Comparison of ENCODE assay signal across 1 cellular context in the genomic region with DNA sequence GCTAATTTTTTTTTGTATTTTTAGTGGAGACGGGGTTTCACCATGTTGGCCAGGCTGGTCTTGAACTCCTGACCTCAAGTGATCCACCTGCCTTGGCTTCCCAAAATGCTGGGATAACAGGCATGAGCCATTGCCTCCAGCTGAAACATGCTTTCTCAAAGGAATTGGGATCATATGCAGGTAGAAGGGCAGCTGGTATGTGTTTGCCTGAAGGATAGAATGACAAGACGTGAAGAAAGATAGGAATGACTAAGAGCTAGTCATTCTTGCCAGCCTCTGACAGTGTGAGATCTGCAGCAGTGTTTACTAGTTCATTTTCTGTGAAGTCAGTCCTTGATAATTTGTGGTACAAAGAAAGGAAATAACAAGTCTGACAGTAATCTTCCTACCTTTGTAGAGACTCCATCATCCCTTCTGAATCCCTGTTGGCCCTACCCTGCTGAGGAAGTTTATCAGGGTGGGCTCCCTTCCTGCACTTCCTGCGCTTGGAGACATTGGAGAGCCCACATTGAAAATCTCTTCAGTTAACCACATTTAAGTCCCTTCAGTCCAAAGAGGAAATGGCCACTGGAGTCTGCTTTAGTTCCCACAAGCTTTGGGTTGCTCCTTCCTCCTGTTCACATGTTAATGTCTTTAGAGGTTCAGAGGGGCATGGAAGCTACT.
TF ChIP-seq lines count a peak whose summit lies in the region.

No MANE protein-coding gene starts in this region.

TF ChIP-seq in GM12878, 131 proteins besides CTCF, POLR2A, EP300 and RAD21 (continued from another document and continues in another):
- TF ChIP-seq, protein P1, sequence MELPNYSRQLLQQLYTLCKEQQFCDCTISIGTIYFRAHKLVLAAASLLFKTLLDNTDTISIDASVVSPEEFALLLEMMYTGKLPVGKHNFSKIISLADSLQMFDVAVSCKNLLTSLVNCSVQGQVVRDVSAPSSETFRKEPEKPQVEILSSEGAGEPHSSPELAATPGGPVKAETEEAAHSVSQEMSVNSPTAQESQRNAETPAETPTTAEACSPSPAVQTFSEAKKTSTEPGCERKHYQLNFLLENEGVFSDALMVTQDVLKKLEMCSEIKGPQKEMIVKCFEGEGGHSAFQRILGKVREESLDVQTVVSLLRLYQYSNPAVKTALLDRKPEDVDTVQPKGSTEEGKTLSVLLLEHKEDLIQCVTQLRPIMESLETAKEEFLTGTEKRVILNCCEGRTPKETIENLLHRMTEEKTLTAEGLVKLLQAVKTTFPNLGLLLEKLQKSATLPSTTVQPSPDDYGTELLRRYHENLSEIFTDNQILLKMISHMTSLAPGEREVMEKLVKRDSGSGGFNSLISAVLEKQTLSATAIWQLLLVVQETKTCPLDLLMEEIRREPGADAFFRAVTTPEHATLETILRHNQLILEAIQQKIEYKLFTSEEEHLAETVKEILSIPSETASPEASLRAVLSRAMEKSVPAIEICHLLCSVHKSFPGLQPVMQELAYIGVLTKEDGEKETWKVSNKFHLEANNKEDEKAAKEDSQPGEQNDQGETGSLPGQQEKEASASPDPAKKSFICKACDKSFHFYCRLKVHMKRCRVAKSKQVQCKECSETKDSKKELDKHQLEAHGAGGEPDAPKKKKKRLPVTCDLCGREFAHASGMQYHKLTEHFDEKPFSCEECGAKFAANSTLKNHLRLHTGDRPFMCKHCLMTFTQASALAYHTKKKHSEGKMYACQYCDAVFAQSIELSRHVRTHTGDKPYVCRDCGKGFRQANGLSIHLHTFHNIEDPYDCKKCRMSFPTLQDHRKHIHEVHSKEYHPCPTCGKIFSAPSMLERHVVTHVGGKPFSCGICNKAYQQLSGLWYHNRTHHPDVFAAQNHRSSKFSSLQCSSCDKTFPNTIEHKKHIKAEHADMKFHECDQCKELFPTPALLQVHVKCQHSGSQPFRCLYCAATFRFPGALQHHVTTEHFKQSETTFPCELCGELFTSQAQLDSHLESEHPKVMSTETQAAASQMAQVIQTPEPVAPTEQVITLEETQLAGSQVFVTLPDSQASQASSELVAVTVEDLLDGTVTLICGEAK (IDR thresholded peaks at IDR 0.05; ENCODE audit: borderline replicate concordance), result no peak
- no peak for TF ChIP-seq TAF1 (IDR thresholded peaks at IDR 0.05; ENCODE audit: borderline replicate concordance, low read depth, low read length)
- TF ChIP-seq MTA3 (IDR thresholded peaks at IDR 0.05; ENCODE audit: borderline replicate concordance, low read length), result peak; percentile 24; the same call in 1 of the 2 replicates
- TF ChIP-seq JUND (IDR thresholded peaks at IDR 0.05; ENCODE audit: low read depth, low read length), result no peak
- TF ChIP-seq REST (IDR thresholded peaks at IDR 0.05; ENCODE audit: low read depth, low read length), result no peak
- 0 out of 2 replicates have a peak, but pooled peaks have one; percentile 25 for TF ChIP-seq CBFB (IDR thresholded peaks at IDR 0.05; ENCODE audit: low read depth)
- TF ChIP-seq FOS (IDR thresholded peaks at IDR 0.05; ENCODE audit: borderline replicate concordance, extremely low read depth, insufficient read length), result no peak
- TF ChIP-seq, protein P2, sequence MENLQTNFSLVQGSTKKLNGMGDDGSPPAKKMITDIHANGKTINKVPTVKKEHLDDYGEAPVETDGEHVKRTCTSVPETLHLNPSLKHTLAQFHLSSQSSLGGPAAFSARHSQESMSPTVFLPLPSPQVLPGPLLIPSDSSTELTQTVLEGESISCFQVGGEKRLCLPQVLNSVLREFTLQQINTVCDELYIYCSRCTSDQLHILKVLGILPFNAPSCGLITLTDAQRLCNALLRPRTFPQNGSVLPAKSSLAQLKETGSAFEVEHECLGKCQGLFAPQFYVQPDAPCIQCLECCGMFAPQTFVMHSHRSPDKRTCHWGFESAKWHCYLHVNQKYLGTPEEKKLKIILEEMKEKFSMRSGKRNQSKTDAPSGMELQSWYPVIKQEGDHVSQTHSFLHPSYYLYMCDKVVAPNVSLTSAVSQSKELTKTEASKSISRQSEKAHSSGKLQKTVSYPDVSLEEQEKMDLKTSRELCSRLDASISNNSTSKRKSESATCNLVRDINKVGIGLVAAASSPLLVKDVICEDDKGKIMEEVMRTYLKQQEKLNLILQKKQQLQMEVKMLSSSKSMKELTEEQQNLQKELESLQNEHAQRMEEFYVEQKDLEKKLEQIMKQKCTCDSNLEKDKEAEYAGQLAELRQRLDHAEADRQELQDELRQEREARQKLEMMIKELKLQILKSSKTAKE (IDR thresholded peaks at IDR 0.05; ENCODE audit: low read depth, poor library complexity, severe bottlenecking), result peak; percentile 18
- peak; percentile 34; the same call in 1 of the 2 replicates for TF ChIP-seq BACH1 (IDR thresholded peaks at IDR 0.05; ENCODE audit: borderline replicate concordance)
- 0 out of 2 replicates have a peak, but pooled peaks have one; percentile 28 for TF ChIP-seq NKRF (conservative IDR thresholded peaks at IDR 0.05)
- TF ChIP-seq HDAC6 (IDR thresholded peaks at IDR 0.05; ENCODE audit: unreplicated experiment), result no peak
- peak; percentile 26; the same call in 1 of the 2 replicates for TF ChIP-seq NFIC (IDR thresholded peaks at IDR 0.05; ENCODE audit: low read depth, low read length)
- TF ChIP-seq MYB (IDR thresholded peaks at IDR 0.05; ENCODE audit: borderline replicate concordance, low read depth, low read length), result no peak
- TF ChIP-seq, protein P3, sequence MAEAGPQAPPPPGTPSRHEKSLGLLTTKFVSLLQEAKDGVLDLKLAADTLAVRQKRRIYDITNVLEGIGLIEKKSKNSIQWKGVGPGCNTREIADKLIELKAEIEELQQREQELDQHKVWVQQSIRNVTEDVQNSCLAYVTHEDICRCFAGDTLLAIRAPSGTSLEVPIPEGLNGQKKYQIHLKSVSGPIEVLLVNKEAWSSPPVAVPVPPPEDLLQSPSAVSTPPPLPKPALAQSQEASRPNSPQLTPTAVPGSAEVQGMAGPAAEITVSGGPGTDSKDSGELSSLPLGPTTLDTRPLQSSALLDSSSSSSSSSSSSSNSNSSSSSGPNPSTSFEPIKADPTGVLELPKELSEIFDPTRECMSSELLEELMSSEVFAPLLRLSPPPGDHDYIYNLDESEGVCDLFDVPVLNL (IDR thresholded peaks at IDR 0.05; ENCODE audit: low read depth, low read length), result no peak
- TF ChIP-seq IKZF1 (conservative IDR thresholded peaks at IDR 0.05), result peak; percentile 51
- no peak; the same call in 1 of the 2 replicates for TF ChIP-seq NBN (IDR thresholded peaks at IDR 0.05)
- TF ChIP-seq, protein P4, sequence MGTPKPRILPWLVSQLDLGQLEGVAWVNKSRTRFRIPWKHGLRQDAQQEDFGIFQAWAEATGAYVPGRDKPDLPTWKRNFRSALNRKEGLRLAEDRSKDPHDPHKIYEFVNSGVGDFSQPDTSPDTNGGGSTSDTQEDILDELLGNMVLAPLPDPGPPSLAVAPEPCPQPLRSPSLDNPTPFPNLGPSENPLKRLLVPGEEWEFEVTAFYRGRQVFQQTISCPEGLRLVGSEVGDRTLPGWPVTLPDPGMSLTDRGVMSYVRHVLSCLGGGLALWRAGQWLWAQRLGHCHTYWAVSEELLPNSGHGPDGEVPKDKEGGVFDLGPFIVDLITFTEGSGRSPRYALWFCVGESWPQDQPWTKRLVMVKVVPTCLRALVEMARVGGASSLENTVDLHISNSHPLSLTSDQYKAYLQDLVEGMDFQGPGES (IDR thresholded peaks at IDR 0.05), result no peak
- TF ChIP-seq SREBF1 (IDR thresholded peaks at IDR 0.05; ENCODE audit: low read length), result no peak
- TF ChIP-seq NR2C2 (IDR thresholded peaks at IDR 0.05; ENCODE audit: borderline replicate concordance, control insufficient read depth, insufficient read length, low read depth), result no peak
- peak; percentile 78 for TF ChIP-seq JUNB (IDR thresholded peaks at IDR 0.05)
- no peak for TF ChIP-seq RCOR1 (conservative IDR thresholded peaks at IDR 0.05; ENCODE audit: low read depth, low read length)
- TF ChIP-seq TCF3 (IDR thresholded peaks at IDR 0.05; ENCODE audit: borderline replicate concordance, insufficient read depth, low read depth, low read length), result peak; percentile 76; the same call in 1 of the 2 replicates
- TF ChIP-seq POLR2AphosphoS2 (IDR thresholded peaks at IDR 0.05; ENCODE audit: low read depth, low read length), result no peak
- peak; percentile 21 for TF ChIP-seq PBX3 (IDR thresholded peaks at IDR 0.05; ENCODE audit: insufficient replicate concordance, low read depth, low read length)
- TF ChIP-seq POLR2AphosphoS5 (IDR thresholded peaks at IDR 0.05; ENCODE audit: low read length), result peak; percentile 41
- TF ChIP-seq ZNF207 (IDR thresholded peaks at IDR 0.05; ENCODE audit: borderline replicate concordance), result no peak
- TF ChIP-seq SP1 (IDR thresholded peaks at IDR 0.05; ENCODE audit: low read depth, low read length), result no peak
- no peak for TF ChIP-seq ZNF274 (IDR thresholded peaks at IDR 0.05; ENCODE audit: insufficient read depth, insufficient read length)
- TF ChIP-seq POU2F2 (IDR thresholded peaks at IDR 0.05; ENCODE audit: borderline replicate concordance, low read depth, low read length), result no peak
- no peak for TF ChIP-seq CUX1 (IDR thresholded peaks at IDR 0.05; ENCODE audit: insufficient replicate concordance, low read depth, low read length)
